In genomic region chr11:96189351-96189750, GRCh38 we compare ENCODE assay signal across 1 cellular context.
TF ChIP-seq lines count a peak whose summit lies in the region.

No MANE protein-coding gene starts in this region.

TF ChIP-seq in IMR-90, 13 proteins besides CTCF, POLR2A, EP300 and RAD21 (continued from another document):
- TF ChIP-seq, protein P1, sequence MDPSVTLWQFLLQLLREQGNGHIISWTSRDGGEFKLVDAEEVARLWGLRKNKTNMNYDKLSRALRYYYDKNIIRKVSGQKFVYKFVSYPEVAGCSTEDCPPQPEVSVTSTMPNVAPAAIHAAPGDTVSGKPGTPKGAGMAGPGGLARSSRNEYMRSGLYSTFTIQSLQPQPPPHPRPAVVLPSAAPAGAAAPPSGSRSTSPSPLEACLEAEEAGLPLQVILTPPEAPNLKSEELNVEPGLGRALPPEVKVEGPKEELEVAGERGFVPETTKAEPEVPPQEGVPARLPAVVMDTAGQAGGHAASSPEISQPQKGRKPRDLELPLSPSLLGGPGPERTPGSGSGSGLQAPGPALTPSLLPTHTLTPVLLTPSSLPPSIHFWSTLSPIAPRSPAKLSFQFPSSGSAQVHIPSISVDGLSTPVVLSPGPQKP (IDR thresholded peaks at IDR 0.05; ENCODE audit: borderline replicate concordance, low read depth, low read length), result no peak
- no peak for TF ChIP-seq CHD1 (IDR thresholded peaks at IDR 0.05; ENCODE audit: low read depth, low read length)
- TF ChIP-seq BHLHE40 (IDR thresholded peaks at IDR 0.05; ENCODE audit: low read depth, low read length), result no peak
- TF ChIP-seq USF2 (IDR thresholded peaks at IDR 0.05; ENCODE audit: low read depth, low read length), result no peak
- TF ChIP-seq MAFK (IDR thresholded peaks at IDR 0.05; ENCODE audit: low read depth, low read length), result no peak
- no peak for TF ChIP-seq NFE2L2 (IDR thresholded peaks at IDR 0.05; ENCODE audit: low read depth, low read length)
